In genomic region chrX:31656013-31656412, GRCh38 we compare ENCODE assay signal across 1 cellular context.
TF ChIP-seq lines count a peak whose summit lies in the region.

No MANE protein-coding gene starts in this region.

TF ChIP-seq in GM12878, 131 proteins besides CTCF, POLR2A, EP300 and RAD21 (continued from another document):
- no peak for TF ChIP-seq PKNOX1 (IDR thresholded peaks at IDR 0.05)
- no peak for TF ChIP-seq NFYA (IDR thresholded peaks at IDR 0.05; ENCODE audit: borderline replicate concordance, low read depth, low read length)
- no peak for TF ChIP-seq EGR1 (IDR thresholded peaks at IDR 0.05; ENCODE audit: borderline replicate concordance in 1 of 2, low read depth in 2 of 2, low read length in 2 of 2)
- no peak for TF ChIP-seq BHLHE40 (IDR thresholded peaks at IDR 0.05; ENCODE audit: borderline replicate concordance in 1 of 2, low read depth in 2 of 2, low read length in 1 of 2)
- no peak for TF ChIP-seq KDM1A (IDR thresholded peaks at IDR 0.05; ENCODE audit: borderline replicate concordance)
- no peak for TF ChIP-seq SP1 (IDR thresholded peaks at IDR 0.05; ENCODE audit: low read depth, low read length)
- no peak for TF ChIP-seq CUX1 (IDR thresholded peaks at IDR 0.05; ENCODE audit: insufficient replicate concordance, low read depth, low read length)
- no peak for TF ChIP-seq RFX5 (IDR thresholded peaks at IDR 0.05; ENCODE audit: low read depth, low read length)
TF ChIP-seq in GM12878: peak in this region for 0.
